In genomic region chr1:41516168-41516961, GRCh38 we compare ENCODE assay signal across 8 cellular contexts. TPM values are rescaled to one million over a fixed set of nuclear protein-coding genes. Genes with fewer than 3 reads are reported as not detected.
DNase-seq lines count a peak whose midpoint lies in the region; ATAC-seq, FAIRE-seq and TF ChIP-seq lines count a peak whose summit lies in the region.

No MANE protein-coding gene starts in this region.

- H4K5ac ChIP-seq in H1 (ENCODE audit: insufficient read length, low read depth, low read length), result peak overlapping the region; percentile 72

- H2BK12ac ChIP-seq in H1 (ENCODE audit: low read depth, low read length), result no peak overlapping the region
- H2BK12ac ChIP-seq in mesenchymal stem cell (ENCODE audit: low read length in 2 of 2), result peak overlapping the region in 1 of 2 experiments; percentile 56

- H3K9ac ChIP-seq in H1 (replicated peaks in 1 of 4; ENCODE audit: extremely low read depth in 1 of 4, low read depth in 3 of 4, low read length in 3 of 4) (no peak overlapping the region), mesenchymal stem cell (ENCODE audit: low read length) (peak overlapping the region; percentile 65)

- H3K18ac ChIP-seq in H1 (ENCODE audit: extremely low read depth, low read length) (no peak overlapping the region), mesenchymal stem cell (ENCODE audit: low read depth in 1 of 2, low read length in 2 of 2) (no peak overlapping the region)

- ATAC-seq in HG03354 (IDR thresholded peaks at IDR 0.05; ENCODE audit: poor library complexity, severe bottlenecking, unreplicated experiment), result peak; percentile 73
- peak; percentile 91 for ATAC-seq in activated CD8-positive, alpha-beta T cell treated with anti-CD3 and anti-CD28 coated beads, Interleukin-2, amount 10 ng/mL, durations not matched to agents 7 days and 5 days

- WGBS in H1 (ENCODE audit: extremely low coverage in 1 of 2, insufficient coverage in 1 of 2, insufficient read length in 1 of 2, insufficient replicate concordance in 2 of 2, low coverage in 1 of 2, low lambda C conversion rate in 2 of 2, missing lambda C conversion rate in 1 of 2), 2 experiments, result 25% methylated on average over 40 of the region's 51 CpGs; no CpG with 5 or more reads in 1 of the 2 experiments
- WGBS in mesenchymal stem cell, result 20% methylated on average over 51 of the region's 51 CpGs

- H3K4me1 Mint-ChIP-seq in activated CD8-positive, alpha-beta T cell treated with anti-CD3 and anti-CD28 coated beads, Interleukin-2, amount 10 ng/mL, durations not matched to agents 7 days and 5 days (ENCODE audit: low read depth), result no peaks in the 10 kb centered on the region

- H3K79me1 ChIP-seq in H1 (ENCODE audit: low read depth, low read length), result no peaks in the 10 kb centered on the region
- no peaks in the 10 kb centered on the region for H3K79me1 ChIP-seq in mesenchymal stem cell (replicated peaks; ENCODE audit: low read length, poor library complexity, severe bottlenecking)

- H3K56ac ChIP-seq in H1 (replicated peaks; ENCODE audit: insufficient read length, low read depth, low read length), result no peak overlapping the region

- H2BK5ac ChIP-seq in H1 (ENCODE audit: low read depth, low read length), result no peak overlapping the region
- no peak overlapping the region for H2BK5ac ChIP-seq in mesenchymal stem cell (ENCODE audit: low read depth, low read length, poor library complexity, severe bottlenecking)

- H2AFZ ChIP-seq in H1 (ENCODE audit: low read length) (peak overlapping the region; percentile 99; the same call in 1 of the 2 replicates), mesenchymal stem cell (ENCODE audit: low read depth, low read length) (no peak overlapping the region)

- peak; percentile 73 to 77 for TF ChIP-seq RAD21 in H1 (IDR thresholded peaks at IDR 0.05 in 1 of 2, conservative IDR thresholded peaks at IDR 0.05 in 1 of 2; ENCODE audit: low read depth in 2 of 2, low read length in 2 of 2)

- no peaks in the 10 kb centered on the region for H3K79me2 ChIP-seq in H1 (ENCODE audit: control insufficient read depth in 1 of 2, insufficient read depth in 2 of 2, low read length in 2 of 2)

- no peaks in the 10 kb centered on the region for H3K9me3 Mint-ChIP-seq in activated CD8-positive, alpha-beta T cell treated with anti-CD3 and anti-CD28 coated beads, Interleukin-2, amount 10 ng/mL, durations not matched to agents 7 days and 5 days (ENCODE audit: insufficient read depth)

- no peak for FAIRE-seq in H1 (lab: Jason Lieb, UNC)

- no peak for TF ChIP-seq POLR2A in H1 (IDR thresholded peaks at IDR 0.05; ENCODE audit: control extremely low read depth in 1 of 2, low read depth in 2 of 2, low read length in 2 of 2)

- H2AK5ac ChIP-seq in H1 (ENCODE audit: low read depth, low read length), result no peak overlapping the region
- H2AK5ac ChIP-seq in mesenchymal stem cell (ENCODE audit: low read length, severe bottlenecking), result no peak overlapping the region

- no peaks in the 10 kb centered on the region for H3K27me3 Mint-ChIP-seq in activated CD8-positive, alpha-beta T cell treated with anti-CD3 and anti-CD28 coated beads, Interleukin-2, amount 10 ng/mL, durations not matched to agents 7 days and 5 days (ENCODE audit: low read depth)

- H2BK120ac ChIP-seq in H1 (replicated peaks; ENCODE audit: low read depth, low read length) (peak overlapping the region; percentile 82), mesenchymal stem cell (ENCODE audit: low read depth, low read length) (no peak overlapping the region)

- H3K4me3 ChIP-seq in H1 (ENCODE audit: extremely low read depth in 1 of 4, insufficient read depth in 2 of 4, low read depth in 3 of 4, low read length in 4 of 4) (peak overlapping the region; percentile 5 to 56 (median 30); a peak in 6 of 8 replicates), mesenchymal stem cell (ENCODE audit: insufficient read depth in 1 of 2, low read depth in 1 of 2, low read length in 2 of 2) (peak overlapping the region; percentile 0 to 80)

- POLR2A ChIA-PET in activated CD8-positive, alpha-beta T cell treated with anti-CD3 and anti-CD28 coated beads, Interleukin-2, amount 10 ng/mL, durations not matched to agents 7 days and 5 days (lab: Charles Lee), result interaction anchor here (1.0 kb wide), 1 partner anchor 376 kb away, joined by 3 read pairs; no protein-coding TSS in a partner anchor
- POLR2A ChIA-PET in H1 (lab: Charles Lee; ENCODE audit: partially characterized antibody), result interaction anchor here (1.1 to 1.4 kb wide), 2 partner anchors 19 to 20 kb away, joined by 3 to 6 read pairs; no protein-coding TSS in a partner anchor

- CTCF ChIA-PET in activated CD8-positive, alpha-beta T cell treated with anti-CD3 and anti-CD28 coated beads, Interleukin-2, amount 10 ng/mL, durations not matched to agents 7 days and 5 days (lab: Charles Lee), result interaction anchor here (0.8 to 2.6 kb wide), 12 partner anchors 17 to 657 kb away, joined by 3 to 17 read pairs (median 4); no protein-coding TSS in a partner anchor
- CTCF ChIA-PET in H1 (lab: Charles Lee; ENCODE audit: partially characterized antibody), result interaction anchor here (0.7 to 10.4 kb wide), 37 partner anchors 10 to 657 kb away, joined by 3 to 205 read pairs (median 5); partner anchors contain the start of gene EDN2

- no peaks in the 10 kb centered on the region; the same call in 1 of the 2 replicates for H3K23me2 ChIP-seq in H1 (ENCODE audit: low read depth, low read length)

- peak overlapping the region; percentile 20 to 68 for H3K4me2 ChIP-seq in H1 (ENCODE audit: insufficient read depth in 1 of 2, low read depth in 2 of 2, low read length in 2 of 2)
- H3K4me2 ChIP-seq in mesenchymal stem cell (ENCODE audit: low read length, poor library complexity, severe bottlenecking), result peak overlapping the region; percentile 77

- H3K27ac ChIP-seq in H1 (ENCODE audit: low read depth, low read length), result no peak overlapping the region
- no peak overlapping the region for H3K27ac ChIP-seq in mesenchymal stem cell (ENCODE audit: low read length, poor library complexity, severe bottlenecking)

- peak; percentile 87 to 93 (median 88) for TF ChIP-seq CTCF in H1 (IDR thresholded peaks at IDR 0.05; ENCODE audit: control extremely low read depth in 1 of 3, insufficient read depth in 1 of 3, low read depth in 1 of 3, low read length in 3 of 3)

- no peak overlapping the region for H2BK15ac ChIP-seq in H1 (ENCODE audit: low read length)
- no peak overlapping the region for H2BK15ac ChIP-seq in mesenchymal stem cell (ENCODE audit: low read depth, poor library complexity, severe bottlenecking)

- no peak overlapping the region for H3K14ac ChIP-seq in H1 (ENCODE audit: insufficient read length)
- peak overlapping the region in 1 of 2 experiments; percentile 49 for H3K14ac ChIP-seq in mesenchymal stem cell (ENCODE audit: low read length in 2 of 2)

- no peaks in the 10 kb centered on the region for H4K20me1 ChIP-seq in H1 (replicated peaks in 1 of 2; ENCODE audit: control insufficient read depth in 1 of 2, insufficient read depth in 2 of 2, low read length in 2 of 2)

- H4K91ac ChIP-seq in H1 (replicated peaks; ENCODE audit: insufficient read length, low read length), result peak overlapping the region; percentile 36
- H4K91ac ChIP-seq in mesenchymal stem cell (ENCODE audit: low read length), result peak overlapping the region; percentile 29

- no peak overlapping the region for H2BK20ac ChIP-seq in H1 (ENCODE audit: low read length)

- H3K23ac ChIP-seq in H1 (ENCODE audit: insufficient read length) (no peak overlapping the region), mesenchymal stem cell (ENCODE audit: low read length in 2 of 2) (no peak overlapping the region)

- no peak for TF ChIP-seq EP300 in H1 (IDR thresholded peaks at IDR 0.05; ENCODE audit: borderline replicate concordance in 1 of 2, low read depth in 2 of 2, low read length in 2 of 2)

- no peak overlapping the region for H3K4ac ChIP-seq in H1 (replicated peaks; ENCODE audit: insufficient read length, low read depth, low read length)
- no peak overlapping the region for H3K4ac ChIP-seq in mesenchymal stem cell (ENCODE audit: low read depth in 1 of 2, low read length in 2 of 2)

- no peak overlapping the region for H3K27ac Mint-ChIP-seq in activated CD8-positive, alpha-beta T cell treated with anti-CD3 and anti-CD28 coated beads, Interleukin-2, amount 10 ng/mL, durations not matched to agents 7 days and 5 days

- no peak overlapping the region for H3K4me3 Mint-ChIP-seq in activated CD8-positive, alpha-beta T cell treated with anti-CD3 and anti-CD28 coated beads, Interleukin-2, amount 10 ng/mL, durations not matched to agents 7 days and 5 days

- peak overlapping the region; percentile 71 for H4K8ac ChIP-seq in H1 (ENCODE audit: extremely low read depth, insufficient read depth, low read length)
- H4K8ac ChIP-seq in mesenchymal stem cell (ENCODE audit: low read length), result peak overlapping the region; percentile 22

- peaks cover 2% of the 10 kb centered on the region for H3K36me3 Mint-ChIP-seq in activated CD8-positive, alpha-beta T cell treated with anti-CD3 and anti-CD28 coated beads, Interleukin-2, amount 10 ng/mL, durations not matched to agents 7 days and 5 days (ENCODE audit: low read depth)

- H3K4me1 ChIP-seq in H1 (replicated peaks in 1 of 4; ENCODE audit: control insufficient read depth in 3 of 4, insufficient read depth in 4 of 4, low read length in 3 of 4), result peaks cover 6 to 8% (median 8%) of the 10 kb centered on the region in 4 experiments
- peaks cover 15% of the 10 kb centered on the region for H3K4me1 ChIP-seq in mesenchymal stem cell (ENCODE audit: control insufficient read depth, insufficient read depth, low read depth, low read length)

- H3K9me3 ChIP-seq in H1 (ENCODE audit: insufficient read depth in 2 of 2, low read depth in 1 of 2, low read length in 1 of 2) (no peaks in the 10 kb centered on the region), mesenchymal stem cell (ENCODE audit: control insufficient read depth, low read length) (no peaks in the 10 kb centered on the region)

- DNase-seq in SIG-M5 treated with dmso at 0.1 percent for 504 hours (lab: John Stamatoyannopoulos, UW; ENCODE audit: unreplicated experiment) (peak; percentile 58), SIG-M5 (lab: John Stamatoyannopoulos, UW) (no peak), NCI-H748 treated with DMSO at 0.1 percent for 48 hours (lab: John Stamatoyannopoulos, UW) (peak; percentile 100), H1 (ENCODE audit: low read depth in 1 of 2, low spot score in 2 of 2) (peak; percentile 62 to 99), mesenchymal stem cell (peak; percentile 85)
- peak; percentile 67 for DNase-seq in activated CD8-positive, alpha-beta T cell treated with anti-CD3 and anti-CD28 coated beads, Interleukin-2, amount 10 ng/mL, durations not matched to agents 7 days and 5 days
- peak; percentile 21 to 39 (median 37) for DNase-seq in stimulated activated CD4-positive, alpha-beta T cell treated with anti-CD3 and anti-CD28 coated beads, TNF-alpha, amount 100 ng/mL, for 4 hours (ENCODE audit: low read depth in 3 of 3)

- H3K27me3 ChIP-seq in H1 (replicated peaks in 1 of 4; ENCODE audit: control insufficient read depth in 3 of 4, extremely low read depth in 1 of 4, insufficient read depth in 3 of 4, low read length in 3 of 4) (peaks cover 0 to 9% (median 5%) of the 10 kb centered on the region in 4 experiments; a peak in 5 of 7 replicates), mesenchymal stem cell (ENCODE audit: control insufficient read depth in 1 of 2, insufficient read depth in 1 of 2, low read length in 2 of 2) (peaks cover 0 to 23% of the 10 kb centered on the region in 2 experiments)

- H3K36me3 ChIP-seq in H1 (ENCODE audit: control insufficient read depth in 2 of 4, insufficient read depth in 4 of 4, low read length in 3 of 4) (no peaks in the 10 kb centered on the region), mesenchymal stem cell (ENCODE audit: control insufficient read depth in 1 of 2, insufficient read depth in 2 of 2, low read depth in 1 of 2, low read length in 2 of 2) (peaks cover 0 to 30% of the 10 kb centered on the region in 2 experiments)

RNA-seq across cellular contexts. Expression of gene EDN2, which starts 31.9 kb away (rescaled TPM):
- total RNA-seq in activated CD8-positive, alpha-beta T cell treated with anti-CD3 and anti-CD28 coated beads, Interleukin-2, amount 10 ng/mL, durations not matched to agents 7 days and 5 days, result not detected
- 0.39 TPM in 1 of 2 replicates, not detected in the other for total RNA-seq in H1 (2021; fragmentation: NEBNext Ultra II Directional; extraction: Animal tissue kit (Norgen Biotek cat#: 25700))
- polyA plus RNA-seq in H1 (2011; rRNA removed), result 0.32 and 0.39 TPM in 2 replicates
- 0.26 TPM for polyA plus RNA-seq in H1 (2011; cell fraction: cytosol; rRNA removed)
- 0.58 TPM for polyA plus RNA-seq in H1 (2011; cell fraction: nucleus; rRNA removed)
- not detected in 4 replicates for polyA plus RNA-seq in H1 (2012, experiment 1 of 2)
- 1.3 TPM for polyA plus RNA-seq in H1 (2012, experiment 2 of 2)
- 0.16 TPM for polyA plus RNA-seq in H1 (2013, experiment 1 of 2)
- polyA plus RNA-seq in H1 (2013, experiment 2 of 2), result 0.17 TPM
- not detected in 2 replicates for polyA minus RNA-seq in H1 (2011; rRNA and poly(A)+ RNA removed)
- polyA minus RNA-seq in H1 (2011; cell fraction: cytosol; rRNA and poly(A)+ RNA removed), result not detected
- 0.50 TPM for polyA minus RNA-seq in H1 (2011; cell fraction: nucleus; rRNA and poly(A)+ RNA removed)
- polyA plus RNA-seq in mesenchymal stem cell (2013, experiment 1 of 2), result 0.15 TPM
- 0.15 TPM for polyA plus RNA-seq in mesenchymal stem cell (2013, experiment 2 of 2)
